ENCODE assay signal across 35 cellular contexts in the genomic region with DNA sequence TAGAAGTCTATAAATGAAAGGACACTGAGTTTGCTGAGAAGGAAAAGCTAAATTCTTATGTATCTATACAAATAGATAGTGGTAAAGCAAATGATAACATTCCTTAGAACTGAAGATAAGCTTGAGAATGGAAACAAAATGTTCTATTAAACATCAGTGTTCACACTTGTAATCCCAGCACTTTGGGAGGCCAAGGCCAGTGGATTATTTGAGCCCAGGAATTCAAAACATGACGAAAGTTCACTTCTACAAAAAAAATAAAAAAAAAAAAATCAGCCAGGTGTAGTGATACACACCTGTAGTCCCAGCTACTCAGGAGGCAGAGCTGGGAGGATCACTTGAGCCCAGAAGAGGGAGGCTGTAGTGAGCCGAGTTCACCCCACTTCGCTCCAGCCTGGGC.
"Had no signal": no experiment of that assay in that cellular context is flagged by ENCODE, and none has a peak within 500 bp of the region (broad histone marks: within the 10 kb centered on the region; RNA-seq: fewer than 3 reads in every experiment).

No MANE protein-coding gene starts in this region.

- DNase-seq: Karpas-422, Kasumi-1, MG63, MM.1S, MV-4-11, NCI-H1048, NCI-H1092, NCI-H1092 treated with DMSO at 0.1 percent for 48 hours, NCI-H1105, NCI-H1105 treated with DMSO at 0.1 percent for 48 hours, NCI-H1417, NCI-H1417 treated with DMSO at 0.1 percent for 48 hours, NCI-H1436, NCI-H1436 treated with DMSO at 0.1 percent for 48 hours, NCI-H146, NCI-H1694, NCI-H1694 treated with DMSO at 0.1 percent for 48 hours, NCI-H187, NCI-H187 treated with DMSO at 0.1 percent for 48 hours, NCI-H1930, NCI-H2029, NCI-H2029 treated with DMSO at 0.1 percent for 48 hours, NCI-H2081, NCI-H2081 treated with DMSO at 0.1 percent for 48 hours, NCI-H2107, NCI-H2171, NCI-H2171 treated with DMSO at 0.1 percent for 48 hours, NCI-H2227 treated with DMSO at 0.1 percent for 48 hours, NCI-H226, NCI-H345, NCI-H446, NCI-H446 treated with DMSO at 0.1 percent for 48 hours, NCI-H510A, NCI-H510A treated with DMSO at 0.1 percent for 48 hours, NCI-H524 had no signal

- H3K27me3 ChIP-seq: MG63 had no signal

- H3K9me3 ChIP-seq: MG63 had no signal

- H3K36me3 ChIP-seq: MG63 had no signal

- H3K4me3 ChIP-seq: MG63 had no signal
